Comparison of ENCODE assay signal across 14 cellular contexts in the genomic region with DNA sequence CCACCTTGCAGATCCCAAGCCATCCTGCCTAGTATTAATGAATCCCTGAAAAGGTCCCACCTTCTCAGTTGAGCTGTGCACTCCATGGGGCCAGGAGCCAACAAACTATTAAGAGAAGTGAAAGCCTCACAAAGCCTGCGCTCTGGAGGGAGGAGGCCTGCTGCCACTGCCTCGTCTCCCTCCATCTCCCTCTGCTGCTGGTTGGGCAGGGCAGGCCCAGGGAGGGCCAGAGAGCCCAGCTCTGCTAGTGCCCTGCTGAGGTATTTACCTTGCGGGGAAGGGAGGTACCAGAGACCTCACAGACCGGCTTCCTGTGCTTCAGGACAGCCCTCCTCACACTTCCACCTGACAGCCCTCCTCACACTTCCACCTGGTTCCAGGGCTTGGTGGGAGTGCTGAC.
"Had no signal": no experiment of that assay in that cellular context is flagged by ENCODE, and none has a peak within 500 bp of the region (broad histone marks: within the 10 kb centered on the region; RNA-seq: fewer than 3 reads in every experiment).

No MANE protein-coding gene starts in this region.

- ATAC-seq: pancreas had no signal

- DNase-seq: activated CD4-positive, alpha-beta T cell treated with anti-CD3 and anti-CD28 coated beads for 4 hours; activated naive CD4-positive, alpha-beta T cell treated with Interleukin-2 at 50 U/mL for 16 hours; effector CD4-positive, alpha-beta T cell; foreskin melanocyte; kidney; left ventricle myocardium inferior; pancreas; stimulated activated CD4-positive, alpha-beta T cell treated with anti-CD3 and anti-CD28 coated beads, Interleukin-15, amount 100 ng/mL, for 24 hours; stimulated activated CD4-positive, alpha-beta T cell treated with anti-CD3 and anti-CD28 coated beads, Interleukin-4, amount 100 ng/mL, for 24 hours; stomach; T-helper 9 cell had no signal

- H3K27ac ChIP-seq: left ventricle myocardium inferior, pancreas, thoracic aorta had no signal

- H3K27ac Mint-ChIP-seq: activated T-helper 1 cell treated with anti-CD3 and anti-CD28 coated beads, Interleukin-12 subunit alpha, Interleukin-12 subunit beta, Interleukin-2, Interleukin-4 antibody, amounts not matched to agents 30 ng/mL and 10 ng/mL and 1 ng/mL, durations not matched to agents 14 hours and 24 hours and 36 hours had no signal

- H3K9me3 Mint-ChIP-seq: activated T-helper 1 cell treated with anti-CD3 and anti-CD28 coated beads, Interleukin-12 subunit alpha, Interleukin-12 subunit beta, Interleukin-2, Interleukin-4 antibody, amounts not matched to agents 30 ng/mL and 10 ng/mL and 1 ng/mL, durations not matched to agents 14 hours and 24 hours and 36 hours; neural crest cell had no signal

- H3K4me3 Mint-ChIP-seq: activated T-helper 1 cell treated with anti-CD3 and anti-CD28 coated beads, Interleukin-12 subunit alpha, Interleukin-12 subunit beta, Interleukin-2, Interleukin-4 antibody, amounts not matched to agents 30 ng/mL and 10 ng/mL and 1 ng/mL, durations not matched to agents 14 hours and 24 hours and 36 hours; neural crest cell had no signal
